10 cellular contexts compared by ENCODE assay signal in genomic region chr11:73866586-73866996, GRCh38. TPM values are rescaled to one million over a fixed set of nuclear protein-coding genes. Genes with fewer than 3 reads are reported as not detected.
DNase-seq lines count a peak whose midpoint lies in the region; ATAC-seq and TF ChIP-seq lines count a peak whose summit lies in the region.
"Had no signal": no experiment of that assay in that cellular context is flagged by ENCODE, and none has a peak within 500 bp of the region (broad histone marks: within the 10 kb centered on the region; RNA-seq: fewer than 3 reads in every experiment).

No MANE protein-coding gene starts in this region.

- DNase-seq in AG08396 (ENCODE audit: low spot score) (peak; percentile 65), M059J (ENCODE audit: low read depth) (peak; percentile 93), epithelial cell of esophagus (ENCODE audit: low read depth) (peak; percentile 86), sciatic nerve (ENCODE audit: low spot score) (no peak)
- DNase-seq in NK-92 treated with Interleukin-12 subunit alpha and Interleukin-12 subunit beta, amount 100 ng/mL, for 24 hours (lab: John Stamatoyannopoulos, UW): no peak
- DNase-seq: activated gamma-delta T cell treated with Interleukin-2 at 50 U/mL for 16 hours had no signal

- H3K27ac ChIP-seq in mesodermal cell (ENCODE audit: low read depth, low read length, severe bottlenecking): peak overlapping the region; percentile 83
- H3K27ac ChIP-seq: HL-60 had no signal

- H3K9me3 ChIP-seq in mesodermal cell (ENCODE audit: control insufficient read depth, low read length): no peaks in the 10 kb centered on the region

- WGBS in mesodermal cell (ENCODE audit: insufficient coverage in 2 of 2), 2 experiments: 94 to 95% methylated on average over 2 of the region's 2 CpGs

- peaks cover 8% of the 10 kb centered on the region for H3K4me1 ChIP-seq in mesodermal cell (ENCODE audit: control insufficient read depth, insufficient read depth, low read length, poor library complexity, severe bottlenecking)

- no peak overlapping the region for H3K4me3 ChIP-seq in epithelial cell of esophagus (ENCODE audit: low read length)
- H3K4me3 ChIP-seq in mesodermal cell (ENCODE audit: extremely low read depth, insufficient read depth, low read length, poor library complexity, severe bottlenecking): no peak overlapping the region

- no peak for ATAC-seq in HG02973 (IDR thresholded peaks at IDR 0.05; ENCODE audit: unreplicated experiment)
- ATAC-seq in HG03378 (IDR thresholded peaks at IDR 0.05; ENCODE audit: unreplicated experiment): no peak
- ATAC-seq in sciatic nerve: no peak

- TF ChIP-seq CTCF in epithelial cell of esophagus (IDR thresholded peaks at IDR 0.05; ENCODE audit: insufficient read depth, low read depth, low read length, missing control alignments): no peak

- H3K36me3 ChIP-seq in mesodermal cell (ENCODE audit: control insufficient read depth, insufficient read depth, low read length): peaks cover 39% of the 10 kb centered on the region

- intact Hi-C loops in sciatic nerve (cut with DNase I): no loop called here

RNA-seq across cellular contexts. Expression of gene COA4, which starts 10.1 kb away (rescaled TPM):
- 124 and 143 TPM in 2 replicates for total RNA-seq in M059J (2014; rRNA removed; shearing (Covaris generic))
- polyA plus RNA-seq in mesodermal cell (2013, experiment 1 of 2): 46.8 TPM
- 49.5 TPM for polyA plus RNA-seq in mesodermal cell (2013, experiment 2 of 2)
- 37.5 TPM for total RNA-seq in sciatic nerve

RNA-seq across cellular contexts. Expression of gene PAAF1, which starts 10.2 kb away (rescaled TPM):
- 10.0 and 17.4 TPM in 2 replicates for total RNA-seq in M059J (2014; rRNA removed; shearing (Covaris generic))
- 24.6 TPM for polyA plus RNA-seq in mesodermal cell (2013, experiment 1 of 2)
- polyA plus RNA-seq in mesodermal cell (2013, experiment 2 of 2): 26.3 TPM
- 32.4 TPM for total RNA-seq in sciatic nerve

Comparison
In these comparisons a context has a peak if more than half of its experiments do, and no peak if none do; other contexts are left out.
1. DNase-seq: peak in AG08396 (single experiment), M059J (single experiment) and epithelial cell of esophagus (single experiment); none in NK-92 treated with Interleukin-12 subunit alpha and Interleukin-12 subunit beta, amount 100 ng/mL, for 24 hours (single experiment) and sciatic nerve (single experiment).